1 cellular context compared by ENCODE assay signal in the genomic region with DNA sequence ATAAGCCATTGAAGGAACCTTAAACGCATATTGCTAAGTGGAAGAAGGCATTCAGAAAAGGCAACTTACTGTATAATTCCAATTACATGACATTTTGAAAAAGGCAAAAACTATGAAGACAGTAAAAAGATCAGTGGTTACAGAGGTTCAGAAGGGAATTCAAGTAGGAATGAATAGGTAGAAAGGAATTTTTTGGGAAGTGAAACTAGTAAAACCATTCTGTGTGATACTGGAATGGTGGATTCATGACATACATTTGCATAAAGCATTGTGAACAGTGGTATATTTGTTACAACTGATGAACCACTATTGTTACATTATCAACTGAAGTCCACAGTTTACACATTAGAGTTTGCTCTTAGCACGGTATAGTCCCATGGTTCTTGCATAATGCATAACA.
TF ChIP-seq lines count a peak whose summit lies in the region.

No MANE protein-coding gene starts in this region.

TF ChIP-seq in K562, 482 proteins besides CTCF, POLR2A, EP300 and RAD21 (continued from another document):
- TF ChIP-seq CHD1 (IDR thresholded peaks at IDR 0.05; ENCODE audit: low read length) (no peak), C11orf30 (IDR thresholded peaks at IDR 0.05; ENCODE audit: low read depth) (no peak), MAFK (IDR thresholded peaks at IDR 0.05; ENCODE audit: low read length) (no peak), ZNF253 (CRISPR knock-in tag; conservative IDR thresholded peaks at IDR 0.05) (no peak), HMG20B (CRISPR knock-in tag; IDR thresholded peaks at IDR 0.05) (no peak), ZSCAN29 (IDR thresholded peaks at IDR 0.05) (no peak), NFE2L1 (tag; IDR thresholded peaks at IDR 0.05; ENCODE audit: borderline replicate concordance, low read depth) (no peak), BACH1 (tag; IDR thresholded peaks at IDR 0.05) (no peak), MCM7 (IDR thresholded peaks at IDR 0.05) (no peak), ARHGAP35 (IDR thresholded peaks at IDR 0.05; ENCODE audit: partially characterized antibody) (no peak), SRSF9 (IDR thresholded peaks at IDR 0.05; ENCODE audit: borderline replicate concordance, low read depth, low read length) (no peak), PRPF4 (IDR thresholded peaks at IDR 0.05; ENCODE audit: insufficient read depth, low read depth, low read length, poor library complexity, severe bottlenecking) (no peak), MTA3 (IDR thresholded peaks at IDR 0.05; ENCODE audit: borderline replicate concordance) (no peak)
- TF ChIP-seq, protein P1, sequence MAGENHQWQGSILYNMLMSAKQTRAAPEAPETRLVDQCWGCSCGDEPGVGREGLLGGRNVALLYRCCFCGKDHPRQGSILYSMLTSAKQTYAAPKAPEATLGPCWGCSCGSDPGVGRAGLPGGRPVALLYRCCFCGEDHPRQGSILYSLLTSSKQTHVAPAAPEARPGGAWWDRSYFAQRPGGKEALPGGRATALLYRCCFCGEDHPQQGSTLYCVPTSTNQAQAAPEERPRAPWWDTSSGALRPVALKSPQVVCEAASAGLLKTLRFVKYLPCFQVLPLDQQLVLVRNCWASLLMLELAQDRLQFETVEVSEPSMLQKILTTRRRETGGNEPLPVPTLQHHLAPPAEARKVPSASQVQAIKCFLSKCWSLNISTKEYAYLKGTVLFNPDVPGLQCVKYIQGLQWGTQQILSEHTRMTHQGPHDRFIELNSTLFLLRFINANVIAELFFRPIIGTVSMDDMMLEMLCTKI (IDR thresholded peaks at IDR 0.05; ENCODE audit: partially characterized antibody) = no peak
- TF ChIP-seq, protein P2, sequence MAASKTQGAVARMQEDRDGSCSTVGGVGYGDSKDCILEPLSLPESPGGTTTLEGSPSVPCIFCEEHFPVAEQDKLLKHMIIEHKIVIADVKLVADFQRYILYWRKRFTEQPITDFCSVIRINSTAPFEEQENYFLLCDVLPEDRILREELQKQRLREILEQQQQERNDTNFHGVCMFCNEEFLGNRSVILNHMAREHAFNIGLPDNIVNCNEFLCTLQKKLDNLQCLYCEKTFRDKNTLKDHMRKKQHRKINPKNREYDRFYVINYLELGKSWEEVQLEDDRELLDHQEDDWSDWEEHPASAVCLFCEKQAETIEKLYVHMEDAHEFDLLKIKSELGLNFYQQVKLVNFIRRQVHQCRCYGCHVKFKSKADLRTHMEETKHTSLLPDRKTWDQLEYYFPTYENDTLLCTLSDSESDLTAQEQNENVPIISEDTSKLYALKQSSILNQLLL (CRISPR knock-in tag; IDR thresholded peaks at IDR 0.05; ENCODE audit: borderline replicate concordance) = no peak
- TF ChIP-seq, protein P3, sequence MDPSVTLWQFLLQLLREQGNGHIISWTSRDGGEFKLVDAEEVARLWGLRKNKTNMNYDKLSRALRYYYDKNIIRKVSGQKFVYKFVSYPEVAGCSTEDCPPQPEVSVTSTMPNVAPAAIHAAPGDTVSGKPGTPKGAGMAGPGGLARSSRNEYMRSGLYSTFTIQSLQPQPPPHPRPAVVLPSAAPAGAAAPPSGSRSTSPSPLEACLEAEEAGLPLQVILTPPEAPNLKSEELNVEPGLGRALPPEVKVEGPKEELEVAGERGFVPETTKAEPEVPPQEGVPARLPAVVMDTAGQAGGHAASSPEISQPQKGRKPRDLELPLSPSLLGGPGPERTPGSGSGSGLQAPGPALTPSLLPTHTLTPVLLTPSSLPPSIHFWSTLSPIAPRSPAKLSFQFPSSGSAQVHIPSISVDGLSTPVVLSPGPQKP (CRISPR knock-in tag; IDR thresholded peaks at IDR 0.05) = no peak
- TF ChIP-seq, protein P4, sequence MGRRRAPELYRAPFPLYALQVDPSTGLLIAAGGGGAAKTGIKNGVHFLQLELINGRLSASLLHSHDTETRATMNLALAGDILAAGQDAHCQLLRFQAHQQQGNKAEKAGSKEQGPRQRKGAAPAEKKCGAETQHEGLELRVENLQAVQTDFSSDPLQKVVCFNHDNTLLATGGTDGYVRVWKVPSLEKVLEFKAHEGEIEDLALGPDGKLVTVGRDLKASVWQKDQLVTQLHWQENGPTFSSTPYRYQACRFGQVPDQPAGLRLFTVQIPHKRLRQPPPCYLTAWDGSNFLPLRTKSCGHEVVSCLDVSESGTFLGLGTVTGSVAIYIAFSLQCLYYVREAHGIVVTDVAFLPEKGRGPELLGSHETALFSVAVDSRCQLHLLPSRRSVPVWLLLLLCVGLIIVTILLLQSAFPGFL (CRISPR knock-in tag; IDR thresholded peaks at IDR 0.05) = no peak
